Comparison of ENCODE assay signal across 8 cellular contexts in the genomic region with DNA sequence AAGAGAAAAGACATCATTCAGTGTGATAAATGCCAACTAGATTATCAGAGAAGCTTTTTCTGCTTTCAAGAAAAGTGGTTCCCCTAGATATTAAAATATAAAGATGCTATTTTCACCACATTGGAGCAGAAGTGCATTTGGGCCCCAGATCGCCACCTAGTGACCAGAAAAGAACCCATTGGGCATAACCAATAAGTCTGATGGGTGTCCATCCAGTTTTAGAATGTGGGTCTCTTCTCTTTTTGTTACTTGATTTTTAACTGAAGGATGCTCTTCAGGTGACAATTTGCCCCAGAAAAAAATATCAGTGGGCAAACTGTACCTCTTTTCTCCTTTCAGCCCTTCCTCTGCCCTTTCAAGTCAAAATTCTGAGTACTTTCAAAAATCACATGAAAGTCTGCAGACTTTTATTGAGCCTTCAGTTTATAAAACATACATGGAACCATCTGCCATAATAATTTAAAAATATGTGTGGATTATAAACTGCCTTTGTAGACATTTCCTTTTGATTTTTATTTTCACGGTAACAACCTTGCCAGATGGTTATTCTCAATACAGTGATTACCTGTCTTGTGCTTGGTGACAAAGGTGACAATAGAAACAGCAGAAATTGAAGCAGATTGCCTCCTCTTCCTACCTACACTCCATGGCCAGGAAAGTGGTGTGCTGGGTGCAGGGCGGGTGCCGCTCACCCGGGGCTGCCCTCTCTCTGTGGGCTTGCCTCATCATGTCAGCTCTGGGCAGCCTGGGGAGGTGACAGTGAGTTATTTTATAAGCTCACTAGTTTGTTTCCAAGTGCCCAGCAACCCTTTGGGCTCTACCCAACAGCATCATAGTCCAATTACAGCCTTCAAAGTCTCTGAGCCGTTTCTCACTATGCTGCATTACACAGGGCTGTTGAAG.
A peak's percentile ranks its signal among the peaks of the same experiment; 100 is the strongest.
DNase-seq lines count a peak whose midpoint lies in the region; ATAC-seq and TF ChIP-seq lines count a peak whose summit lies in the region.

No MANE protein-coding gene starts in this region.

- no peak overlapping the region for H3K9ac ChIP-seq in KMS-11

- H3K27ac Mint-ChIP-seq in activated CD4-positive, alpha-beta T cell treated with anti-CD3 and anti-CD28 coated beads, Interleukin-2, amount 10 ng/mL, durations not matched to agents 7 days and 5 days: no peak overlapping the region
- H3K27ac Mint-ChIP-seq in stimulated activated memory B cell treated with anti-CD40 and anti-IgM and Interleukin-4, amounts not matched to agents 10 μg/mL and 1 μg/mL and 100 μg/mL, for 72 hours: no peak overlapping the region

- H3K9me3 Mint-ChIP-seq in activated CD4-positive, alpha-beta T cell treated with anti-CD3 and anti-CD28 coated beads, Interleukin-2, amount 10 ng/mL, durations not matched to agents 7 days and 5 days: no peaks in the 10 kb centered on the region
- H3K9me3 Mint-ChIP-seq in stimulated activated memory B cell treated with anti-CD40 and anti-IgM and Interleukin-4, amounts not matched to agents 10 μg/mL and 1 μg/mL and 100 μg/mL, for 72 hours: peaks cover 3% of the 10 kb centered on the region

- H2AFZ ChIP-seq in KMS-11 (ENCODE audit: low read depth): no peak overlapping the region

- H3K4me2 ChIP-seq in KMS-11: no peak overlapping the region

- TF ChIP-seq CTCF in KMS-11 (conservative IDR thresholded peaks at IDR 0.05; ENCODE audit: low read depth, low read length): peak; percentile 51
- peak; percentile 95 for TF ChIP-seq CTCF in choroid plexus epithelial cell (conservative IDR thresholded peaks at IDR 0.05; ENCODE audit: low read depth, low read length)
- peak in 1 of 4 experiments; percentile 37 for TF ChIP-seq CTCF in prostate gland (IDR thresholded peaks at IDR 0.05)

- H3K36me3 ChIP-seq in KMS-11 (ENCODE audit: insufficient read depth): no peaks in the 10 kb centered on the region
- no peaks in the 10 kb centered on the region for H3K36me3 ChIP-seq in prostate gland

- H3K4me3 Mint-ChIP-seq in activated CD4-positive, alpha-beta T cell treated with anti-CD3 and anti-CD28 coated beads, Interleukin-2, amount 10 ng/mL, durations not matched to agents 7 days and 5 days: no peak overlapping the region
- no peak overlapping the region for H3K4me3 Mint-ChIP-seq in stimulated activated memory B cell treated with anti-CD40 and anti-IgM and Interleukin-4, amounts not matched to agents 10 μg/mL and 1 μg/mL and 100 μg/mL, for 72 hours

- no peak overlapping the region for H3K27ac ChIP-seq in KMS-11
- H3K27ac ChIP-seq in prostate gland: no peak overlapping the region

- H3K36me3 Mint-ChIP-seq in activated CD4-positive, alpha-beta T cell treated with anti-CD3 and anti-CD28 coated beads, Interleukin-2, amount 10 ng/mL, durations not matched to agents 7 days and 5 days (ENCODE audit: low read depth): no peaks in the 10 kb centered on the region
- no peaks in the 10 kb centered on the region for H3K36me3 Mint-ChIP-seq in stimulated activated memory B cell treated with anti-CD40 and anti-IgM and Interleukin-4, amounts not matched to agents 10 μg/mL and 1 μg/mL and 100 μg/mL, for 72 hours

- H3K27me3 ChIP-seq in KMS-11 (ENCODE audit: insufficient read depth, low read depth) (no peaks in the 10 kb centered on the region), prostate gland (replicated peaks; ENCODE audit: insufficient read depth) (no peaks in the 10 kb centered on the region)

- no peak for TF ChIP-seq POLR2A in prostate gland (IDR thresholded peaks at IDR 0.05)

- H3K4me1 ChIP-seq in KMS-11 (ENCODE audit: low read depth, poor library complexity, severe bottlenecking) (no peaks in the 10 kb centered on the region), prostate gland (replicated peaks) (peaks cover 7% of the 10 kb centered on the region)

- H3K4me1 Mint-ChIP-seq in activated CD4-positive, alpha-beta T cell treated with anti-CD3 and anti-CD28 coated beads, Interleukin-2, amount 10 ng/mL, durations not matched to agents 7 days and 5 days: no peaks in the 10 kb centered on the region
- no peaks in the 10 kb centered on the region for H3K4me1 Mint-ChIP-seq in stimulated activated memory B cell treated with anti-CD40 and anti-IgM and Interleukin-4, amounts not matched to agents 10 μg/mL and 1 μg/mL and 100 μg/mL, for 72 hours

- POLR2A ChIA-PET in activated CD4-positive, alpha-beta T cell treated with anti-CD3 and anti-CD28 coated beads, Interleukin-2, amount 10 ng/mL, durations not matched to agents 7 days and 5 days (lab: Charles Lee): no interaction called here

- 47% methylated on average over 6 of the region's 6 CpGs for WGBS in prostate gland

- no peak for ATAC-seq in GM18520 (IDR thresholded peaks at IDR 0.05; ENCODE audit: unreplicated experiment)
- no peak for ATAC-seq in stimulated activated memory B cell treated with anti-CD40 and anti-IgM and Interleukin-4, amounts not matched to agents 10 μg/mL and 1 μg/mL and 100 μg/mL, for 72 hours

- intact Hi-C loops in prostate gland (cut with DNase I): no loop called here

- H3K4me3 ChIP-seq in KMS-11 (IDR thresholded peaks at IDR 0.05; ENCODE audit: insufficient read depth, low read depth, low read length): no peak overlapping the region
- H3K4me3 ChIP-seq in choroid plexus epithelial cell (ENCODE audit: low read depth, low read length): no peak overlapping the region
- H3K4me3 ChIP-seq in prostate gland: no peak overlapping the region

- no peaks in the 10 kb centered on the region for H4K20me1 ChIP-seq in KMS-11 (ENCODE audit: insufficient read depth)

- peak; percentile 13 for DNase-seq in activated CD4-positive, alpha-beta T cell treated with anti-CD3 and anti-CD28 coated beads, Interleukin-2, amount 10 ng/mL, durations not matched to agents 7 days and 5 days
- DNase-seq in activated CD4-positive, alpha-beta T cell treated with anti-CD3 and anti-CD28 coated beads, Interleukin-2, amount 50 U/mL, for 1 hour: no peak
- peak; percentile 71 for DNase-seq in choroid plexus epithelial cell (ENCODE audit: low read depth)
- peak; percentile 51 for DNase-seq in prostate gland (ENCODE audit: low spot score)
- no peak for DNase-seq in DMS114 treated with DMSO at 0.1 percent for 48 hours (lab: John Stamatoyannopoulos, UW; ENCODE audit: unreplicated experiment)

- H3K9me3 ChIP-seq in prostate gland: no peaks in the 10 kb centered on the region

- CTCF ChIA-PET in activated CD4-positive, alpha-beta T cell treated with anti-CD3 and anti-CD28 coated beads, Interleukin-2, amount 10 ng/mL, durations not matched to agents 7 days and 5 days (lab: Charles Lee): no interaction called here

- no peaks in the 10 kb centered on the region for H3K79me2 ChIP-seq in KMS-11 (ENCODE audit: insufficient read depth, low read depth)

- H3K27me3 Mint-ChIP-seq in activated CD4-positive, alpha-beta T cell treated with anti-CD3 and anti-CD28 coated beads, Interleukin-2, amount 10 ng/mL, durations not matched to agents 7 days and 5 days: no peaks in the 10 kb centered on the region
- peaks cover 19% of the 10 kb centered on the region for H3K27me3 Mint-ChIP-seq in stimulated activated memory B cell treated with anti-CD40 and anti-IgM and Interleukin-4, amounts not matched to agents 10 μg/mL and 1 μg/mL and 100 μg/mL, for 72 hours

Comparison
In these comparisons a context has a peak if more than half of its experiments do, and no peak if none do; other contexts are left out.
1. DNase-seq: peak in activated CD4-positive, alpha-beta T cell treated with anti-CD3 and anti-CD28 coated beads, Interleukin-2, amount 10 ng/mL, durations not matched to agents 7 days and 5 days (single experiment), choroid plexus epithelial cell (single experiment) and prostate gland (single experiment); none in activated CD4-positive, alpha-beta T cell treated with anti-CD3 and anti-CD28 coated beads, Interleukin-2, amount 50 U/mL, for 1 hour (single experiment) and DMS114 treated with DMSO at 0.1 percent for 48 hours (single experiment).